Comparison of ENCODE assay signal across 23 cellular contexts in genomic region chr3:46058981-46059380, GRCh38. TPM values are rescaled to one million over a fixed set of nuclear protein-coding genes. Genes with fewer than 3 reads are reported as not detected.
"Had no signal": no experiment of that assay in that cellular context is flagged by ENCODE, and none has a peak within 500 bp of the region (broad histone marks: within the 10 kb centered on the region; RNA-seq: fewer than 3 reads in every experiment).

No MANE protein-coding gene starts in this region.

- H3K4me1 ChIP-seq: suprapubic skin, uterus had no signal

- ATAC-seq: gastrocnemius medialis; left lobe of liver; natural killer cell; stimulated activated naive CD8-positive, alpha-beta T cell treated with anti-CD3 and anti-CD28 coated beads, Interleukin-15, Interleukin-2, amounts not matched to agents 100 U/mL and 50 U/mL, for 24 hours had no signal

- H3K27me3 ChIP-seq: gastrocnemius medialis, right atrium auricular region, sigmoid colon, suprapubic skin, thyroid gland, uterus had no signal

- H3K9me3 ChIP-seq: esophagus muscularis mucosa, gastrocnemius medialis, heart right ventricle, right atrium auricular region, sigmoid colon, suprapubic skin, thyroid gland, uterus had no signal

- H3K27ac ChIP-seq: esophagus muscularis mucosa, gastrocnemius medialis, heart right ventricle, right atrium auricular region, sigmoid colon, suprapubic skin, thyroid gland, uterus had no signal

- H3K4me3 ChIP-seq: esophagus muscularis mucosa, gastrocnemius medialis, heart right ventricle, right atrium auricular region, sigmoid colon, skin epidermis, suprapubic skin, thyroid gland, uterus had no signal

- DNase-seq: effector memory CD4-positive, alpha-beta T cell; gastrocnemius medialis; heart right ventricle; hypothalamus; natural killer cell; sigmoid colon; stimulated activated CD4-positive, alpha-beta T cell treated with anti-CD3 and anti-CD28 coated beads, Interleukin-2, amount 100 ng/mL, for 24 hours; stimulated activated CD4-positive, alpha-beta T cell treated with anti-CD3 and anti-CD28 coated beads, Interleukin-4, amount 100 ng/mL, for 4 hours; stimulated activated naive CD8-positive, alpha-beta T cell treated with anti-CD3 and anti-CD28 coated beads, Interleukin-15, Interleukin-2, amounts not matched to agents 100 U/mL and 50 U/mL, for 24 hours; thyroid gland; uterus had no signal

- H3K36me3 ChIP-seq: esophagus muscularis mucosa, gastrocnemius medialis, heart right ventricle, right atrium auricular region, sigmoid colon, suprapubic skin, thyroid gland, uterus had no signal

- FAIRE-seq: endometrium, islet of Langerhans had no signal

RNA-seq across cellular contexts. Expression of gene XCR1, which starts 31.7 kb away (rescaled TPM):
- total RNA-seq: fibroblast of villous mesenchyme, left lobe of liver, mesothelial cell of epicardium, myocyte, neural crest cell, osteocyte, right atrium auricular region, thyroid gland had no signal
